ENCODE assay signal across 15 cellular contexts in genomic region chr14:105165134-105165704, GRCh38. TPM values are rescaled to one million over a fixed set of nuclear protein-coding genes. Genes with fewer than 3 reads are reported as not detected.
DNase-seq lines count a peak whose midpoint lies in the region; ATAC-seq and TF ChIP-seq lines count a peak whose summit lies in the region.
"Had no signal": no experiment of that assay in that cellular context is flagged by ENCODE, and none has a peak within 500 bp of the region (broad histone marks: within the 10 kb centered on the region; RNA-seq: fewer than 3 reads in every experiment).

No MANE protein-coding gene starts in this region.

- peak overlapping the region; percentile 99 for H3K27ac ChIP-seq in RWPE1
- H3K27ac ChIP-seq: HL-60, Peyer's patch had no signal

- CTCF ChIA-PET in RWPE1 (lab: Yijun Ruan, JAX) = interaction anchor here (0.6 to 8.3 kb wide), 6 partner anchors 12 to 291 kb away, joined by 3 to 99 read pairs (median 4); no protein-coding TSS in a partner anchor
- CTCF ChIA-PET in activated CD4-positive, alpha-beta T cell treated with anti-CD3 and anti-CD28 coated beads for 36 hours (lab: Charles Lee) = interaction anchor here (0.6 to 0.9 kb wide), 2 partner anchors 10 to 1144 kb away, joined by 3 read pairs; no protein-coding TSS in a partner anchor

- H3K36me3 Mint-ChIP-seq in memory B cell = no peaks in the 10 kb centered on the region
- H3K36me3 Mint-ChIP-seq in activated CD4-positive, alpha-beta T cell treated with anti-CD3 and anti-CD28 coated beads for 36 hours (ENCODE audit: low read depth) = no peaks in the 10 kb centered on the region
- H3K36me3 Mint-ChIP-seq in stimulated activated memory B cell treated with anti-CD40 and anti-IgM and Interleukin-4, amounts not matched to agents 10 μg/mL and 1 μg/mL and 100 μg/mL, for 72 hours = no peaks in the 10 kb centered on the region
- H3K36me3 Mint-ChIP-seq: CD14-positive monocyte had no signal

- no peaks in the 10 kb centered on the region for H3K9me3 Mint-ChIP-seq in memory B cell
- H3K9me3 Mint-ChIP-seq in activated CD4-positive, alpha-beta T cell treated with anti-CD3 and anti-CD28 coated beads for 36 hours (ENCODE audit: low read depth) = no peaks in the 10 kb centered on the region
- no peaks in the 10 kb centered on the region for H3K9me3 Mint-ChIP-seq in stimulated activated memory B cell treated with anti-CD40 and anti-IgM and Interleukin-4, amounts not matched to agents 10 μg/mL and 1 μg/mL and 100 μg/mL, for 72 hours

- no peak overlapping the region for H3K27ac Mint-ChIP-seq in memory B cell
- no peak overlapping the region for H3K27ac Mint-ChIP-seq in activated CD4-positive, alpha-beta T cell treated with anti-CD3 and anti-CD28 coated beads for 36 hours
- no peak overlapping the region for H3K27ac Mint-ChIP-seq in stimulated activated memory B cell treated with anti-CD40 and anti-IgM and Interleukin-4, amounts not matched to agents 10 μg/mL and 1 μg/mL and 100 μg/mL, for 72 hours
- H3K27ac Mint-ChIP-seq: CD14-positive monocyte had no signal

- intact Hi-C loops in activated CD4-positive, alpha-beta T cell treated with anti-CD3 and anti-CD28 coated beads for 36 hours (cut with DNase I, micrococcal nuclease) = loop anchor here (5.0 to 10.0 kb wide), 2 partner anchors 73 to 80 kb away; partner anchors contain the start of gene BTBD6 (in 1 of the 2)

- ATAC-seq in memory B cell (ENCODE audit: low read depth) (peak; percentile 12), HG02623 (IDR thresholded peaks at IDR 0.05; ENCODE audit: unreplicated experiment) (no peak), HG03378 (IDR thresholded peaks at IDR 0.05; ENCODE audit: unreplicated experiment) (no peak)
- ATAC-seq in activated CD4-positive, alpha-beta T cell treated with anti-CD3 and anti-CD28 coated beads for 36 hours = no peak
- ATAC-seq in stimulated activated memory B cell treated with anti-CD40 and anti-IgM and Interleukin-4, amounts not matched to agents 10 μg/mL and 1 μg/mL and 100 μg/mL, for 72 hours = no peak

- H3K27me3 Mint-ChIP-seq in memory B cell = peaks cover 11% of the 10 kb centered on the region
- H3K27me3 Mint-ChIP-seq in activated CD4-positive, alpha-beta T cell treated with anti-CD3 and anti-CD28 coated beads for 36 hours = peaks cover 6% of the 10 kb centered on the region
- H3K27me3 Mint-ChIP-seq in stimulated activated memory B cell treated with anti-CD40 and anti-IgM and Interleukin-4, amounts not matched to agents 10 μg/mL and 1 μg/mL and 100 μg/mL, for 72 hours = peaks cover 48% of the 10 kb centered on the region

- H3K4me3 Mint-ChIP-seq in memory B cell = no peak overlapping the region
- H3K4me3 Mint-ChIP-seq in activated CD4-positive, alpha-beta T cell treated with anti-CD3 and anti-CD28 coated beads for 36 hours = no peak overlapping the region
- H3K4me3 Mint-ChIP-seq in stimulated activated memory B cell treated with anti-CD40 and anti-IgM and Interleukin-4, amounts not matched to agents 10 μg/mL and 1 μg/mL and 100 μg/mL, for 72 hours = no peak overlapping the region

- no peak for TF ChIP-seq CTCF in RWPE1 (conservative IDR thresholded peaks at IDR 0.05; ENCODE audit: low read depth)

- POLR2A ChIA-PET in RWPE1 (lab: Yijun Ruan, JAX; ENCODE audit: low non-redundant PET) = interaction anchor here (1.4 kb wide), 1 partner anchor 78 kb away, joined by 3 read pairs; no protein-coding TSS in a partner anchor
- POLR2A ChIA-PET in activated CD4-positive, alpha-beta T cell treated with anti-CD3 and anti-CD28 coated beads for 36 hours (lab: Charles Lee) = no interaction called here

- peaks cover 13% of the 10 kb centered on the region for H3K4me1 Mint-ChIP-seq in memory B cell
- H3K4me1 Mint-ChIP-seq in activated CD4-positive, alpha-beta T cell treated with anti-CD3 and anti-CD28 coated beads for 36 hours = peaks cover 3% of the 10 kb centered on the region
- peaks cover 28% of the 10 kb centered on the region for H3K4me1 Mint-ChIP-seq in stimulated activated memory B cell treated with anti-CD40 and anti-IgM and Interleukin-4, amounts not matched to agents 10 μg/mL and 1 μg/mL and 100 μg/mL, for 72 hours

- peak; percentile 80 for DNase-seq in DMS 273 (lab: John Stamatoyannopoulos, UW; ENCODE audit: unreplicated experiment)
- peak in 2 of 3 experiments; percentile 87 to 90 for DNase-seq in NCI-H1417 (lab: John Stamatoyannopoulos, UW)
- DNase-seq in RWPE1 (ENCODE audit: low spot score) = no peak
- DNase-seq in memory B cell (ENCODE audit: low spot score in 2 of 2) = no peak
- no peak for DNase-seq in activated CD4-positive, alpha-beta T cell treated with anti-CD3 and anti-CD28 coated beads for 36 hours
- DNase-seq: activated CD8-positive, alpha-beta memory T cell treated with anti-CD3 and anti-CD28 coated beads for 24 hours; activated naive CD4-positive, alpha-beta T cell treated with anti-CD3 and anti-CD28 coated beads, Interleukin-2, amount 50 U/mL, for 16 hours; MV-4-11; retina had no signal

RNA-seq across cellular contexts. Expression of gene JAG2, which starts 3.4 kb away (rescaled TPM):
- total RNA-seq in activated CD4-positive, alpha-beta T cell treated with anti-CD3 and anti-CD28 coated beads for 36 hours = 1 to 10 TPM; 3.2 to 3.6 TPM

RNA-seq across cellular contexts. Expression of gene NUDT14, which starts 15.9 kb away (rescaled TPM):
- total RNA-seq in activated CD4-positive, alpha-beta T cell treated with anti-CD3 and anti-CD28 coated beads for 36 hours = 10 to 100 TPM; 12.3 to 13.5 TPM

Comparison
In these comparisons a context has a peak if more than half of its experiments do, and no peak if none do; other contexts are left out.
1. DNase-seq: peak in DMS 273 (single experiment) and NCI-H1417 (2 of 3); none in RWPE1 (single experiment), memory B cell (0 of 2) and activated CD4-positive, alpha-beta T cell treated with anti-CD3 and anti-CD28 coated beads for 36 hours (single experiment).